ENCODE assay signal across 28 cellular contexts in genomic region chr9:127130235-127130634, GRCh38. TPM values are rescaled to one million over a fixed set of nuclear protein-coding genes. Genes with fewer than 3 reads are reported as not detected.
DNase-seq lines count a peak whose midpoint lies in the region; ATAC-seq and TF ChIP-seq lines count a peak whose summit lies in the region.
"Had no signal": no experiment of that assay in that cellular context is flagged by ENCODE, and none has a peak within 500 bp of the region (broad histone marks: within the 10 kb centered on the region; RNA-seq: fewer than 3 reads in every experiment).

No MANE protein-coding gene starts in this region.

- H3K27ac Mint-ChIP-seq in glutamatergic neuron (ENCODE audit: unreplicated experiment), result peak overlapping the region; percentile 99
- no peak overlapping the region for H3K27ac Mint-ChIP-seq in H9
- H3K27ac Mint-ChIP-seq: activated CD4-positive, alpha-beta memory T cell treated with anti-CD3 and anti-CD28 coated beads for 36 hours; activated naive CD8-positive, alpha-beta T cell treated with anti-CD3 and anti-CD28 coated beads, Interleukin-2, amount 50 U/mL, for 24 hours; activated T-cell treated with anti-CD3 and anti-CD28 coated beads, Interleukin-2, amount 50 U/mL, for 72 hours; CD4-positive, CD25-positive, alpha-beta regulatory T cell; T-helper 2 cell treated with Interferon-gamma antibody and Interleukin-4, amounts not matched to agents 5 μg/mL and 100 μg/mL, for 36 hours had no signal

- H3K9me3 ChIP-seq in left ventricle myocardium inferior (replicated peaks) (no peaks in the 10 kb centered on the region), H9 (ENCODE audit: control insufficient read depth, low read depth, low read length) (no peaks in the 10 kb centered on the region)
- H3K9me3 ChIP-seq: mucosa of descending colon, pancreas, upper lobe of right lung had no signal

- H3K23me2 ChIP-seq in H9 (ENCODE audit: insufficient read length, low read depth, low read length, poor library complexity, severe bottlenecking), result no peaks in the 10 kb centered on the region

- H3K9ac ChIP-seq in H9 (ENCODE audit: extremely low read depth, insufficient read length, low read length), result no peak overlapping the region

- no peak overlapping the region for H3K18ac ChIP-seq in H9 (ENCODE audit: insufficient read length, low read depth, low read length)

- H3K4me2 ChIP-seq in H9 (ENCODE audit: insufficient read depth, insufficient read length, low read length), result no peak overlapping the region

- peaks cover 60% of the 10 kb centered on the region for H3K4me1 Mint-ChIP-seq in glutamatergic neuron (ENCODE audit: low read depth, unreplicated experiment)
- H3K4me1 Mint-ChIP-seq in H9, result peaks cover 31 to 41% of the 10 kb centered on the region in 2 experiments
- H3K4me1 Mint-ChIP-seq: activated naive CD8-positive, alpha-beta T cell treated with anti-CD3 and anti-CD28 coated beads, Interleukin-2, amount 50 U/mL, for 24 hours had no signal

- no peak overlapping the region for H4K5ac ChIP-seq in H9 (ENCODE audit: insufficient read length, low read depth, low read length)

- H3K14ac ChIP-seq in H9 (ENCODE audit: insufficient read depth, low read length), result no peak overlapping the region

- no peak overlapping the region for H2BK15ac ChIP-seq in H9 (ENCODE audit: low read depth, low read length)

- no peak overlapping the region for H3K23ac ChIP-seq in H9 (ENCODE audit: insufficient read length, low read depth, low read length)

- H3K56ac ChIP-seq in H9 (ENCODE audit: insufficient read length, low read depth, low read length), result no peak overlapping the region

- no CpG with 5 or more reads among the region's 2 CpGs for WGBS in H9 (ENCODE audit: extremely low coverage, insufficient read length, low lambda C conversion rate)

- no peak overlapping the region for H4K8ac ChIP-seq in H9 (replicated peaks; ENCODE audit: insufficient read length, low read depth, low read length)

- H3K27ac ChIP-seq in left ventricle myocardium inferior (replicated peaks), result peak overlapping the region; percentile 90
- H3K27ac ChIP-seq in skin epidermis, result peak overlapping the region in 16 of 21 experiments; percentile 58 to 88 (median 78)
- H3K27ac ChIP-seq in H9 (ENCODE audit: insufficient read length, low read depth, low read length), result no peak overlapping the region
- H3K27ac ChIP-seq: HL-60 had no signal

- CTCF ChIA-PET in HEK293T (lab: Yijun Ruan, JAX), result no interaction called here

- H3K36me3 Mint-ChIP-seq in glutamatergic neuron (ENCODE audit: unreplicated experiment), result no peaks in the 10 kb centered on the region
- H3K36me3 Mint-ChIP-seq in H9 (ENCODE audit: insufficient read depth in 1 of 3, low read depth in 3 of 3), result no peaks in the 10 kb centered on the region
- H3K36me3 Mint-ChIP-seq: activated CD4-positive, alpha-beta memory T cell treated with anti-CD3 and anti-CD28 coated beads for 36 hours; CD4-positive, CD25-positive, alpha-beta regulatory T cell had no signal

- H2AFZ ChIP-seq in H9 (ENCODE audit: low read length), result no peak overlapping the region

- POLR2A ChIA-PET in HEK293T (lab: Yijun Ruan, JAX), result no interaction called here

- peaks cover 14% of the 10 kb centered on the region for H3K27me3 Mint-ChIP-seq in glutamatergic neuron (ENCODE audit: unreplicated experiment)
- no peaks in the 10 kb centered on the region; the same call in 1 of the 2 replicates for H3K27me3 Mint-ChIP-seq in H9 (ENCODE audit: low read depth)
- H3K27me3 Mint-ChIP-seq: activated CD4-positive, alpha-beta memory T cell treated with anti-CD3 and anti-CD28 coated beads for 36 hours had no signal

- no peak overlapping the region for H2AK5ac ChIP-seq in H9 (ENCODE audit: insufficient read length, low read length)

- TF ChIP-seq CTCF in left ventricle myocardium inferior (IDR thresholded peaks at IDR 0.05; ENCODE audit: borderline replicate concordance), result no peak
- TF ChIP-seq CTCF in glutamatergic neuron (IDR thresholded peaks at IDR 0.05; ENCODE audit: partially characterized antibody, unreplicated experiment), result no peak
- no peak for TF ChIP-seq CTCF in H9 (conservative IDR thresholded peaks at IDR 0.05)

- DNase-seq in left ventricle myocardium inferior (no peak), Right ventricle myocardium inferior (ENCODE audit: missing footprints) (no peak), glutamatergic neuron (no peak), H9 (no peak), HEK293T (ENCODE audit: extremely low spot score) (no peak), NCI-H2227 (lab: John Stamatoyannopoulos, UW; ENCODE audit: unreplicated experiment) (no peak)
- DNase-seq: activated CD4-positive, alpha-beta memory T cell treated with anti-CD3 and anti-CD28 coated beads for 36 hours; activated CD4-positive, alpha-beta T cell treated with anti-CD3 and anti-CD28 coated beads for 1 hour; activated naive CD8-positive, alpha-beta T cell treated with anti-CD3 and anti-CD28 coated beads, Interleukin-2, amount 50 U/mL, for 24 hours; activated T-cell treated with anti-CD3 and anti-CD28 coated beads, Interleukin-2, amount 50 U/mL, for 72 hours; CD4-positive, CD25-positive, alpha-beta regulatory T cell; erythroblast; MM.1S; mucosa of descending colon; NCI-H2029 treated with DMSO at 0.1 percent for 48 hours; NCI-H774; nephron progenitor cell; pancreas; retina; SIG-M5; stimulated activated CD4-positive, alpha-beta T cell treated with anti-CD3 and anti-CD28 coated beads, Interleukin-12 subunit alpha, Interleukin-12 subunit beta, amount 100 ng/mL, for 4 hours; stimulated activated CD4-positive, alpha-beta T cell treated with anti-CD3 and anti-CD28 coated beads, Interleukin-4, amount 100 ng/mL, for 1 hour had no signal

- no peak overlapping the region for H3K4me3 ChIP-seq in left ventricle myocardium inferior
- H3K4me3 ChIP-seq in skin epidermis, result no peak overlapping the region
- H3K4me3 ChIP-seq: lung, mucosa of descending colon, pancreas, upper lobe of right lung had no signal

- intact Hi-C loops in left ventricle myocardium inferior (cut with micrococcal nuclease) (no loop called here), Right ventricle myocardium inferior (cut with DNase I) (no loop called here)

- H3K9me3 Mint-ChIP-seq in glutamatergic neuron (ENCODE audit: unreplicated experiment), result peaks cover 14% of the 10 kb centered on the region
- no peaks in the 10 kb centered on the region; a peak in 2 of 5 replicates for H3K9me3 Mint-ChIP-seq in H9
- H3K9me3 Mint-ChIP-seq: activated CD4-positive, alpha-beta memory T cell treated with anti-CD3 and anti-CD28 coated beads for 36 hours; activated naive CD8-positive, alpha-beta T cell treated with anti-CD3 and anti-CD28 coated beads, Interleukin-2, amount 50 U/mL, for 24 hours; activated T-cell treated with anti-CD3 and anti-CD28 coated beads, Interleukin-2, amount 50 U/mL, for 72 hours; CD4-positive, CD25-positive, alpha-beta regulatory T cell; nephron progenitor cell; T-helper 2 cell treated with Interferon-gamma antibody and Interleukin-4, amounts not matched to agents 5 μg/mL and 100 μg/mL, for 36 hours had no signal

- no peaks in the 10 kb centered on the region for H3K79me2 ChIP-seq in H9 (ENCODE audit: insufficient read depth, low read length)

- H3T11ph ChIP-seq in H9 (ENCODE audit: low read length), result no peak overlapping the region

- peak overlapping the region; percentile 17 for H3K4me3 Mint-ChIP-seq in glutamatergic neuron (ENCODE audit: unreplicated experiment)
- H3K4me3 Mint-ChIP-seq in H9, result no peak overlapping the region
- H3K4me3 Mint-ChIP-seq: activated CD4-positive, alpha-beta memory T cell treated with anti-CD3 and anti-CD28 coated beads for 36 hours; activated naive CD8-positive, alpha-beta T cell treated with anti-CD3 and anti-CD28 coated beads, Interleukin-2, amount 50 U/mL, for 24 hours; activated T-cell treated with anti-CD3 and anti-CD28 coated beads, Interleukin-2, amount 50 U/mL, for 72 hours; CD4-positive, CD25-positive, alpha-beta regulatory T cell; nephron progenitor cell; T-helper 2 cell treated with Interferon-gamma antibody and Interleukin-4, amounts not matched to agents 5 μg/mL and 100 μg/mL, for 36 hours had no signal

- no peaks in the 10 kb centered on the region for H3K36me3 ChIP-seq in left ventricle myocardium inferior
- H3K36me3 ChIP-seq: pancreas, upper lobe of right lung had no signal

- no peak overlapping the region for H4K91ac ChIP-seq in H9 (ENCODE audit: insufficient read length, low read depth, low read length)

- no peak overlapping the region for H2BK20ac ChIP-seq in H9 (ENCODE audit: low read depth, low read length, poor library complexity, severe bottlenecking)

- H4K20me1 ChIP-seq in H9 (ENCODE audit: control insufficient read depth, insufficient read depth, insufficient read length), result no peaks in the 10 kb centered on the region

- no peak overlapping the region for H3K4ac ChIP-seq in H9 (ENCODE audit: low read depth, low read length)

- no peak overlapping the region for H2BK12ac ChIP-seq in H9 (ENCODE audit: insufficient read length, low read depth, low read length)

- H3K27me3 ChIP-seq in left ventricle myocardium inferior (ENCODE audit: low read depth) (no peaks in the 10 kb centered on the region), H9 (ENCODE audit: insufficient read depth, low read length) (no peaks in the 10 kb centered on the region)
- H3K27me3 ChIP-seq: pancreas, upper lobe of right lung had no signal

- H2BK5ac ChIP-seq in H9 (ENCODE audit: insufficient read length, low read length), result no peak overlapping the region

- no peak for ATAC-seq in Right ventricle myocardium inferior
- ATAC-seq in GM21723 (IDR thresholded peaks at IDR 0.05; ENCODE audit: unreplicated experiment), result no peak
- ATAC-seq: activated naive CD8-positive, alpha-beta T cell treated with anti-CD3 and anti-CD28 coated beads, Interleukin-2, amount 50 U/mL, for 24 hours; activated T-cell treated with anti-CD3 and anti-CD28 coated beads, Interleukin-2, amount 50 U/mL, for 72 hours had no signal

- no peak overlapping the region for H2BK120ac ChIP-seq in H9 (ENCODE audit: low read depth, low read length, poor library complexity, severe bottlenecking)

- peaks cover 78% of the 10 kb centered on the region for H3K4me1 ChIP-seq in left ventricle myocardium inferior
- H3K4me1 ChIP-seq in H9 (ENCODE audit: insufficient read depth, low read length), result peaks cover 2% of the 10 kb centered on the region; the same call in 1 of the 2 replicates

- no peaks in the 10 kb centered on the region for H3K79me1 ChIP-seq in H9 (ENCODE audit: insufficient read depth, low read depth, low read length, poor library complexity, severe bottlenecking)

TF ChIP-seq in HEK293T, 16 proteins besides CTCF, POLR2A, EP300 and RAD21 (continues in another document):
- no peak for TF ChIP-seq HDGF (IDR thresholded peaks at IDR 0.05; ENCODE audit: borderline replicate concordance)
- TF ChIP-seq TARDBP (IDR thresholded peaks at IDR 0.05), result no peak

RNA-seq across cellular contexts. Expression of gene ANGPTL2, which starts 7.8 kb away (rescaled TPM):
- total RNA-seq in left ventricle myocardium inferior (35.7 TPM), Right ventricle myocardium inferior (37.1 TPM), glutamatergic neuron (ENCODE audit: unreplicated experiment) (55.5 TPM), H9 (2021) (4.8 and 5.1 TPM in 2 replicates)
- total RNA-seq: activated CD4-positive, alpha-beta memory T cell treated with anti-CD3 and anti-CD28 coated beads for 36 hours; activated T-cell treated with anti-CD3 and anti-CD28 coated beads, Interleukin-2, amount 50 U/mL, for 72 hours; CD4-positive, CD25-positive, alpha-beta regulatory T cell had no signal
